ENCODE assay signal across 10 cellular contexts in the genomic region with DNA sequence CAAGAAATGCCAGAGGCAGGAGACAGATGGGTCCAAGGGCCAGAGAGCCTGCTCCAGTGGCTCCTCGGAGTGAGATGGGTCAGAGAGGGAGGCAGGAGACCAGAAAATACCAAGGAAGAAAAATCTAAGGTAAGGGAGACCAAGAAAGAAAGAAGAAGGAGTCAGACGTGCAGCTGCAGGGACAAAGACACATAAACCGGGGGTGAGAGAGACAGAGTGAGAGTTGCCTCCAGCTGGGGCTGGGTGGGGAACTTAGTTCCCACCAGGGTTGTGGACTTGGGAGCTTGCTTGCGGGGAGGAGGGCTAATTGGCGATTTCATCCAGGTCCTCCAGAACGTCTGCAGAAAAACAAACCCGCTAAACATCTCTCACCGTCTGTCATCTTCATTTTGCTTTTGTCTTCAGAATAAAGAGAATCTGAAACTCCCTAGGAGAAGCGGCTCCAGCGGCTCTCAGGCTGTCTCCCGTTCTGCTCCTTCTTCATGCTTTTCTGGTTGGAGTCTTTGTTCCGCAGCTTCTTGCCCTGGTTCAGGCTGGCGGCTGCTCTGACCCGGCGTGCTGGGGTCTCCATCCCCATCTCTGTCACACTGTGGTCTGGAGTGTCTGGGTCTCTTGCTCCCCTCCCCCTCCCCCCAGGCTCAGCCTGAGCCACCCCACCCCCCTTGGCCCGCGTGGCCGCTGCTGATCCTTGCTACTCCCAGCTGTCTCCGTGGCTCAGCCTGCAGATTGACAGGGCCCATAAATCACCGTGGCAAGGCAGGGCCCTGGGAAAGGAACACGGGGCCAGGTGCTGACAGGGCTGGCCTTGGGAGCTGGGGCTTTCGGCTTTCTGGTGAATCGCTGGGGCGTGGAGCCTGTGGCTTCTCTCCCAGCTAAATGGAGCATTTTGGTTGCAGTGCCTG.
DNase-seq lines count a peak whose midpoint lies in the region; ATAC-seq and TF ChIP-seq lines count a peak whose summit lies in the region.
"Had no signal": no experiment of that assay in that cellular context is flagged by ENCODE, and none has a peak within 500 bp of the region (broad histone marks: within the 10 kb centered on the region; RNA-seq: fewer than 3 reads in every experiment).

No MANE protein-coding gene starts in this region.

- no peak overlapping the region for H2AFZ ChIP-seq in SK-N-SH (ENCODE audit: low read depth)

- H3K9ac ChIP-seq in SK-N-SH: no peak overlapping the region

- H3K9me3 ChIP-seq in SK-N-SH: no peaks in the 10 kb centered on the region
- no peaks in the 10 kb centered on the region for H3K9me3 ChIP-seq in testis
- H3K9me3 ChIP-seq in CD8-positive, alpha-beta T cell (ENCODE audit: low read length): no peaks in the 10 kb centered on the region
- H3K9me3 ChIP-seq: ovary had no signal

- H3K9me2 ChIP-seq in SK-N-SH: no peaks in the 10 kb centered on the region

- H4K20me1 ChIP-seq in SK-N-SH (ENCODE audit: insufficient read depth): no peaks in the 10 kb centered on the region

- DNase-seq in SK-N-SH: peak; percentile 71
- DNase-seq in NCI-H510A (lab: John Stamatoyannopoulos, UW): peak; percentile 94
- DNase-seq in foreskin keratinocyte: no peak
- DNase-seq in testis: peak; percentile 19
- DNase-seq in activated T-cell treated with anti-CD3 and anti-CD28 coated beads, Interleukin-2, amount 50 U/mL, for 24 hours: no peak
- no peak for DNase-seq in CD8-positive, alpha-beta T cell
- DNase-seq: ovary, T-helper 2 cell had no signal

- TF ChIP-seq CTCF in SK-N-SH (IDR thresholded peaks at IDR 0.05) (no peak), foreskin keratinocyte (conservative IDR thresholded peaks at IDR 0.05) (no peak), testis (IDR thresholded peaks at IDR 0.05) (no peak)
- no peak for TF ChIP-seq CTCF in CD8-positive, alpha-beta T cell (IDR thresholded peaks at IDR 0.05)

- TF ChIP-seq RAD21 in SK-N-SH (IDR thresholded peaks at IDR 0.05; ENCODE audit: low read length): no peak

- peaks cover 2% of the 10 kb centered on the region for H3K4me1 Mint-ChIP-seq in activated T-cell treated with anti-CD3 and anti-CD28 coated beads, Interleukin-2, amount 50 U/mL, for 24 hours (ENCODE audit: low read depth)
- H3K4me1 Mint-ChIP-seq in CD8-positive, alpha-beta T cell (ENCODE audit: low read depth): peaks cover 13% of the 10 kb centered on the region

- TF ChIP-seq EP300 in SK-N-SH (IDR thresholded peaks at IDR 0.05; ENCODE audit: borderline replicate concordance in 1 of 2, low read depth in 1 of 2, low read length in 1 of 2): peak in 1 of 2 experiments; percentile 43; a peak in 1 of 4 replicates

- H3K36me3 ChIP-seq in SK-N-SH (replicated peaks in 1 of 2; ENCODE audit: control insufficient read depth in 1 of 2, insufficient read depth in 2 of 2, low read length in 1 of 2): no peaks in the 10 kb centered on the region
- no peaks in the 10 kb centered on the region for H3K36me3 ChIP-seq in testis (ENCODE audit: low read depth, missing control alignments)
- no peaks in the 10 kb centered on the region for H3K36me3 ChIP-seq in CD8-positive, alpha-beta T cell (ENCODE audit: insufficient read depth, low read length)
- H3K36me3 ChIP-seq: ovary had no signal

- H3K27ac Mint-ChIP-seq in activated T-cell treated with anti-CD3 and anti-CD28 coated beads, Interleukin-2, amount 50 U/mL, for 24 hours: no peak overlapping the region
- H3K27ac Mint-ChIP-seq in CD8-positive, alpha-beta T cell: no peak overlapping the region

- H3K4me3 ChIP-seq in SK-N-SH (ENCODE audit: low read depth in 2 of 2, low read length in 1 of 2): no peak overlapping the region
- H3K4me3 ChIP-seq in testis: no peak overlapping the region
- no peak overlapping the region for H3K4me3 ChIP-seq in CD8-positive, alpha-beta T cell (ENCODE audit: low read depth, low read length)
- H3K4me3 ChIP-seq: ovary had no signal

- no peak overlapping the region for H3K4me3 Mint-ChIP-seq in activated T-cell treated with anti-CD3 and anti-CD28 coated beads, Interleukin-2, amount 50 U/mL, for 24 hours
- H3K4me3 Mint-ChIP-seq in CD8-positive, alpha-beta T cell: no peak overlapping the region

- peaks cover 23% of the 10 kb centered on the region for H3K27me3 Mint-ChIP-seq in activated T-cell treated with anti-CD3 and anti-CD28 coated beads, Interleukin-2, amount 50 U/mL, for 24 hours
- peaks cover 11% of the 10 kb centered on the region for H3K27me3 Mint-ChIP-seq in CD8-positive, alpha-beta T cell (ENCODE audit: low read depth)

- H3K9me3 Mint-ChIP-seq in activated T-cell treated with anti-CD3 and anti-CD28 coated beads, Interleukin-2, amount 50 U/mL, for 24 hours: no peaks in the 10 kb centered on the region
- no peaks in the 10 kb centered on the region for H3K9me3 Mint-ChIP-seq in CD8-positive, alpha-beta T cell

- H3K27me3 ChIP-seq in SK-N-SH (ENCODE audit: insufficient read depth): no peaks in the 10 kb centered on the region; the same call in 1 of the 2 replicates
- peaks cover 47% of the 10 kb centered on the region for H3K27me3 ChIP-seq in foreskin keratinocyte
- H3K27me3 ChIP-seq in testis: no peaks in the 10 kb centered on the region
- no peaks in the 10 kb centered on the region for H3K27me3 ChIP-seq in CD8-positive, alpha-beta T cell (ENCODE audit: insufficient read depth, low read length)
- H3K27me3 ChIP-seq: ovary had no signal

- H3K4me2 ChIP-seq in SK-N-SH: no peak overlapping the region

- H3K4me1 ChIP-seq in SK-N-SH (ENCODE audit: control insufficient read depth in 1 of 2, insufficient read depth in 2 of 2, low read depth in 1 of 2, low read length in 1 of 2) (peaks cover 0 to 36% of the 10 kb centered on the region in 2 experiments; a peak in 1 of 4 replicates), foreskin keratinocyte (no peaks in the 10 kb centered on the region), testis (no peaks in the 10 kb centered on the region)
- H3K4me1 ChIP-seq in CD8-positive, alpha-beta T cell (ENCODE audit: insufficient read depth, low read length): peaks cover 6% of the 10 kb centered on the region

- H3K79me2 ChIP-seq in SK-N-SH (ENCODE audit: insufficient read depth): no peaks in the 10 kb centered on the region

- H3K27ac ChIP-seq in SK-N-SH (ENCODE audit: low read depth in 2 of 2, low read length in 1 of 2) (peak overlapping the region in 1 of 2 experiments; percentile 26; a peak in 1 of 4 replicates), foreskin keratinocyte (no peak overlapping the region), testis (no peak overlapping the region)
- no peak overlapping the region for H3K27ac ChIP-seq in CD8-positive, alpha-beta T cell (ENCODE audit: low read depth, low read length)
- H3K27ac ChIP-seq: ovary had no signal

- TF ChIP-seq POLR2A in testis (IDR thresholded peaks at IDR 0.05): no peak

- intact Hi-C loops in testis (cut with DNase I; ENCODE audit: low total_unique reads): no loop called here
- intact Hi-C loops in CD8-positive, alpha-beta T cell (cut with DNase I, micrococcal nuclease): no loop called here

- POLR2A ChIA-PET in SK-N-SH (lab: Yijun Ruan, JAX): interaction anchor here (1.2 kb wide), 1 partner anchor 139 kb away, joined by 4 read pairs; a partner anchor contains a TSS
- POLR2A ChIA-PET in CD8-positive, alpha-beta T cell (lab: Charles Lee): no interaction called here

- H3K36me3 Mint-ChIP-seq in activated T-cell treated with anti-CD3 and anti-CD28 coated beads, Interleukin-2, amount 50 U/mL, for 24 hours (ENCODE audit: low read depth): no peaks in the 10 kb centered on the region
- no peaks in the 10 kb centered on the region for H3K36me3 Mint-ChIP-seq in CD8-positive, alpha-beta T cell

- no peaks in the 10 kb centered on the region for H3F3A ChIP-seq in SK-N-SH (replicated peaks; ENCODE audit: insufficient read depth)

- ATAC-seq in SK-N-SH treated with all-trans-retinoic acid at 6 μM for 48 hours (no peak), foreskin keratinocyte (peak; percentile 65), GM18873 (IDR thresholded peaks at IDR 0.05; ENCODE audit: low FRiP score, unreplicated experiment) (no peak)
- ATAC-seq in CD8-positive, alpha-beta T cell: no peak

- CTCF ChIA-PET in SK-N-SH (lab: Yijun Ruan, JAX): interaction anchor here (0.7 to 2.0 kb wide), 17 partner anchors 12 to 306 kb away, joined by 3 to 6 read pairs (median 3); a partner anchor contains a TSS
- CTCF ChIA-PET in CD8-positive, alpha-beta T cell (lab: Charles Lee): interaction anchor here (0.7 to 1.6 kb wide), 4 partner anchors 10 to 410 kb away, joined by 3 to 11 read pairs (median 5); no protein-coding TSS in a partner anchor

- WGBS in SK-N-SH (ENCODE audit: low lambda C conversion rate): 48% methylated on average over 20 of the region's 24 CpGs
- 16 to 33% methylated on average over 21 to 24 of the region's 24 CpGs for WGBS in testis, 2 donors

TF ChIP-seq in SK-N-SH, 30 proteins besides CTCF, POLR2A, EP300 and RAD21 (continues in another document):
- TF ChIP-seq RXRA (IDR thresholded peaks at IDR 0.05; ENCODE audit: borderline replicate concordance, low read depth): no peak
- TF ChIP-seq TCF12 (IDR thresholded peaks at IDR 0.05): no peak
- peak; percentile 30 for TF ChIP-seq CHD2 (IDR thresholded peaks at IDR 0.05; ENCODE audit: low read length, partially characterized antibody)
- no peak for TF ChIP-seq TEAD4 (IDR thresholded peaks at IDR 0.05; ENCODE audit: borderline replicate concordance, insufficient read depth)
- TF ChIP-seq EZH2phosphoT487 (IDR thresholded peaks at IDR 0.05; ENCODE audit: borderline replicate concordance, low read depth): no peak

TF ChIP-seq in SK-N-SH treated with all-trans-retinoic acid at 6 μM for 48 hours, 23 proteins besides CTCF, POLR2A, EP300 and RAD21:
- no peak for TF ChIP-seq PPARA (CRISPR knock-in tag; IDR thresholded peaks at IDR 0.05; ENCODE audit: borderline replicate concordance)
- TF ChIP-seq, protein P1, sequence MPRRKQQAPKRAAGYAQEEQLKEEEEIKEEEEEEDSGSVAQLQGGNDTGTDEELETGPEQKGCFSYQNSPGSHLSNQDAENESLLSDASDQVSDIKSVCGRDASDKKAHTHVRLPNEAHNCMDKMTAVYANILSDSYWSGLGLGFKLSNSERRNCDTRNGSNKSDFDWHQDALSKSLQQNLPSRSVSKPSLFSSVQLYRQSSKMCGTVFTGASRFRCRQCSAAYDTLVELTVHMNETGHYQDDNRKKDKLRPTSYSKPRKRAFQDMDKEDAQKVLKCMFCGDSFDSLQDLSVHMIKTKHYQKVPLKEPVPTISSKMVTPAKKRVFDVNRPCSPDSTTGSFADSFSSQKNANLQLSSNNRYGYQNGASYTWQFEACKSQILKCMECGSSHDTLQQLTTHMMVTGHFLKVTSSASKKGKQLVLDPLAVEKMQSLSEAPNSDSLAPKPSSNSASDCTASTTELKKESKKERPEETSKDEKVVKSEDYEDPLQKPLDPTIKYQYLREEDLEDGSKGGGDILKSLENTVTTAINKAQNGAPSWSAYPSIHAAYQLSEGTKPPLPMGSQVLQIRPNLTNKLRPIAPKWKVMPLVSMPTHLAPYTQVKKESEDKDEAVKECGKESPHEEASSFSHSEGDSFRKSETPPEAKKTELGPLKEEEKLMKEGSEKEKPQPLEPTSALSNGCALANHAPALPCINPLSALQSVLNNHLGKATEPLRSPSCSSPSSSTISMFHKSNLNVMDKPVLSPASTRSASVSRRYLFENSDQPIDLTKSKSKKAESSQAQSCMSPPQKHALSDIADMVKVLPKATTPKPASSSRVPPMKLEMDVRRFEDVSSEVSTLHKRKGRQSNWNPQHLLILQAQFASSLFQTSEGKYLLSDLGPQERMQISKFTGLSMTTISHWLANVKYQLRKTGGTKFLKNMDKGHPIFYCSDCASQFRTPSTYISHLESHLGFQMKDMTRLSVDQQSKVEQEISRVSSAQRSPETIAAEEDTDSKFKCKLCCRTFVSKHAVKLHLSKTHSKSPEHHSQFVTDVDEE (CRISPR knock-in tag; IDR thresholded peaks at IDR 0.05): no peak

Comparison
In these comparisons a context has a peak if more than half of its experiments do, and no peak if none do; other contexts are left out.
1. DNase-seq: peak in SK-N-SH (single experiment), NCI-H510A (single experiment) and testis (single experiment); none in foreskin keratinocyte (0 of 2), activated T-cell treated with anti-CD3 and anti-CD28 coated beads, Interleukin-2, amount 50 U/mL, for 24 hours (single experiment) and CD8-positive, alpha-beta T cell (0 of 7).